14 cellular contexts compared by ENCODE assay signal in the genomic region with DNA sequence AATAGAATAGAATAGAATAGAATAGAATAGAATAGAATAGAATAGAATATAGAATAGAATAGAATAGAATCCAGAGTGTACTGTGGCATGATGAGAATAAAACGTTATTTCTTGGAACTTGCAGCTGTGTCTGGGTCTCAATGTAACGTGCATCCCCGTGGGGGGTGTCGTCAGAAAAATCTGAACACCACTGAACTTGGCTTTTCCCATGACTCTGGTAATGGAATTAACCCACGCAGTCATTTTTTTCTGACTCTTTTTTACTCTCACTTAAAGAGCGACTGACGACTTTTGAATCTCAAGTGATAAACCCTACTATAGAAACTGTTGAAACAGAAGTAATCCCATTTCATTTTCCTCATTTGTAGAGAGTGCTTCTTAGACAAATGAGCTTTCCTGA.
DNase-seq lines count a peak whose midpoint lies in the region; ATAC-seq and TF ChIP-seq lines count a peak whose summit lies in the region.
"Had no signal": no experiment of that assay in that cellular context is flagged by ENCODE, and none has a peak within 500 bp of the region (broad histone marks: within the 10 kb centered on the region; RNA-seq: fewer than 3 reads in every experiment).

No MANE protein-coding gene starts in this region.

- H3K36me3 ChIP-seq in CD4-positive, CD25-positive, alpha-beta regulatory T cell (ENCODE audit: control insufficient read depth, insufficient read depth, low read length), result peaks cover 45% of the 10 kb centered on the region
- peaks cover 63% of the 10 kb centered on the region for H3K36me3 ChIP-seq in muscle layer of colon (ENCODE audit: insufficient read depth, low read length)
- H3K36me3 ChIP-seq in CD4-positive, alpha-beta memory T cell (ENCODE audit: insufficient read depth, low read length), result peaks cover 22% of the 10 kb centered on the region

- intact Hi-C loops in CD4-positive, alpha-beta memory T cell (cut with micrococcal nuclease), result no loop called here

- no peak for DNase-seq in CD4-positive, CD25-positive, alpha-beta regulatory T cell
- DNase-seq in substantia nigra (lab: John Stamatoyannopoulos, UW) (no peak), HFFc6 (no peak)
- DNase-seq in CD4-positive, alpha-beta memory T cell, result no peak
- DNase-seq: DMS79, Karpas-422, MM.1S, NCI-H1105 treated with DMSO at 0.1 percent for 48 hours, NCI-H187 treated with DMSO at 0.1 percent for 48 hours, NCI-H2171, SIG-M5 had no signal

- H3K36me3 Mint-ChIP-seq in CD4-positive, CD25-positive, alpha-beta regulatory T cell, result peaks cover 37% of the 10 kb centered on the region
- peaks cover 15% of the 10 kb centered on the region for H3K36me3 Mint-ChIP-seq in HFFc6 (ENCODE audit: low read depth)
- H3K36me3 Mint-ChIP-seq in CD4-positive, alpha-beta memory T cell, result peaks cover 34 to 61% of the 10 kb centered on the region in 2 donors

- peaks cover 0 to 2% (median 0%) of the 10 kb centered on the region in 7 donors for H3K9me3 Mint-ChIP-seq in CD4-positive, CD25-positive, alpha-beta regulatory T cell
- H3K9me3 Mint-ChIP-seq in HFFc6, result no peaks in the 10 kb centered on the region
- H3K9me3 Mint-ChIP-seq in CD4-positive, alpha-beta memory T cell, result peaks cover 0 to 1% (median 0%) of the 10 kb centered on the region in 8 donors

- no peaks in the 10 kb centered on the region for H3K27me3 ChIP-seq in CD4-positive, CD25-positive, alpha-beta regulatory T cell (ENCODE audit: control insufficient read depth, insufficient read depth, low read length)
- H3K27me3 ChIP-seq in muscle layer of colon (ENCODE audit: control insufficient read depth in 1 of 2, insufficient read depth in 2 of 2, low read length in 2 of 2), result no peaks in the 10 kb centered on the region
- no peaks in the 10 kb centered on the region for H3K27me3 ChIP-seq in CD4-positive, alpha-beta memory T cell (ENCODE audit: insufficient read depth, low read length)

- peak overlapping the region in 2 of 3 donors; percentile 36 to 45 for H3K27ac Mint-ChIP-seq in CD4-positive, CD25-positive, alpha-beta regulatory T cell
- no peak overlapping the region for H3K27ac Mint-ChIP-seq in HFFc6
- no peak overlapping the region for H3K27ac Mint-ChIP-seq in CD4-positive, alpha-beta memory T cell

- no peaks in the 10 kb centered on the region for H3K4me1 ChIP-seq in CD4-positive, CD25-positive, alpha-beta regulatory T cell (ENCODE audit: control insufficient read depth, insufficient read depth, low read length, poor library complexity, severe bottlenecking)
- peaks cover 29% of the 10 kb centered on the region for H3K4me1 ChIP-seq in muscle layer of colon (ENCODE audit: insufficient read depth, low read length)
- H3K4me1 ChIP-seq in CD4-positive, alpha-beta memory T cell (ENCODE audit: insufficient read depth, low read length), result no peaks in the 10 kb centered on the region

- H3K9me3 ChIP-seq in CD4-positive, CD25-positive, alpha-beta regulatory T cell (ENCODE audit: control insufficient read depth in 2 of 2, low read length in 2 of 2), result no peaks in the 10 kb centered on the region
- H3K9me3 ChIP-seq in muscle layer of colon (ENCODE audit: low read length), result no peaks in the 10 kb centered on the region
- no peaks in the 10 kb centered on the region for H3K9me3 ChIP-seq in CD4-positive, alpha-beta memory T cell (ENCODE audit: control insufficient read depth in 1 of 2, low read length in 2 of 2)

- no peak overlapping the region for H3K4me3 ChIP-seq in CD4-positive, CD25-positive, alpha-beta regulatory T cell (ENCODE audit: low read depth, low read length)
- no peak overlapping the region for H3K4me3 ChIP-seq in muscle layer of colon (ENCODE audit: low read depth in 1 of 2, low read length in 2 of 2)
- no peak overlapping the region for H3K4me3 ChIP-seq in CD4-positive, alpha-beta memory T cell (ENCODE audit: low read length in 2 of 2)

- CTCF ChIA-PET in CD4-positive, alpha-beta memory T cell (lab: Charles Lee; ENCODE audit: partially characterized antibody), result no interaction called here

- no peak overlapping the region for H3K27ac ChIP-seq in CD4-positive, CD25-positive, alpha-beta regulatory T cell (ENCODE audit: insufficient read depth, low read length, poor library complexity, severe bottlenecking)
- H3K27ac ChIP-seq in angular gyrus (ENCODE audit: low read depth, low read length) (peak overlapping the region; percentile 54), muscle layer of colon (ENCODE audit: low read depth, low read length) (peak overlapping the region; percentile 56), substantia nigra (ENCODE audit: low read depth, low read length, poor library complexity, severe bottlenecking) (peak overlapping the region; percentile 98)
- H3K27ac ChIP-seq in CD4-positive, alpha-beta memory T cell (ENCODE audit: low read depth, low read length), result no peak overlapping the region

- TF ChIP-seq CTCF in HFFc6 (IDR thresholded peaks at IDR 0.05), result no peak

- ATAC-seq in CD4-positive, CD25-positive, alpha-beta regulatory T cell (ENCODE audit: low read depth in 2 of 2), result no peak
- no peak for ATAC-seq in GM18870 (IDR thresholded peaks at IDR 0.05; ENCODE audit: unreplicated experiment)

- H3K27me3 Mint-ChIP-seq in CD4-positive, CD25-positive, alpha-beta regulatory T cell, result no peaks in the 10 kb centered on the region
- no peaks in the 10 kb centered on the region; the same call in 1 of the 2 replicates for H3K27me3 Mint-ChIP-seq in HFFc6 (ENCODE audit: insufficient read depth)
- H3K27me3 Mint-ChIP-seq in CD4-positive, alpha-beta memory T cell, result no peaks in the 10 kb centered on the region

- H3K4me3 Mint-ChIP-seq in CD4-positive, CD25-positive, alpha-beta regulatory T cell, result no peak overlapping the region
- no peak overlapping the region for H3K4me3 Mint-ChIP-seq in HFFc6
- H3K4me3 Mint-ChIP-seq in CD4-positive, alpha-beta memory T cell, result no peak overlapping the region

- H3K4me1 Mint-ChIP-seq in CD4-positive, CD25-positive, alpha-beta regulatory T cell, result peaks cover 0 to 8% (median 2%) of the 10 kb centered on the region in 4 donors
- no peaks in the 10 kb centered on the region for H3K4me1 Mint-ChIP-seq in HFFc6 (ENCODE audit: low read depth)
- peaks cover 0 to 6% (median 3%) of the 10 kb centered on the region in 4 donors for H3K4me1 Mint-ChIP-seq in CD4-positive, alpha-beta memory T cell

- POLR2A ChIA-PET in CD4-positive, alpha-beta memory T cell (lab: Charles Lee; ENCODE audit: partially characterized antibody), result no interaction called here

- H3K9ac ChIP-seq in muscle layer of colon (ENCODE audit: low read length), result no peak overlapping the region

Comparison
In these comparisons a context has a peak if more than half of its experiments do, and no peak if none do; other contexts are left out.
1. H3K27ac ChIP-seq: peak in angular gyrus (single experiment), muscle layer of colon (single experiment) and substantia nigra (single experiment); none in CD4-positive, CD25-positive, alpha-beta regulatory T cell (single experiment) and CD4-positive, alpha-beta memory T cell (single experiment).
2. H3K27ac Mint-ChIP-seq: peak in CD4-positive, CD25-positive, alpha-beta regulatory T cell (2 of 3); none in HFFc6 (single experiment) and CD4-positive, alpha-beta memory T cell (0 of 7).